In the genomic region with DNA sequence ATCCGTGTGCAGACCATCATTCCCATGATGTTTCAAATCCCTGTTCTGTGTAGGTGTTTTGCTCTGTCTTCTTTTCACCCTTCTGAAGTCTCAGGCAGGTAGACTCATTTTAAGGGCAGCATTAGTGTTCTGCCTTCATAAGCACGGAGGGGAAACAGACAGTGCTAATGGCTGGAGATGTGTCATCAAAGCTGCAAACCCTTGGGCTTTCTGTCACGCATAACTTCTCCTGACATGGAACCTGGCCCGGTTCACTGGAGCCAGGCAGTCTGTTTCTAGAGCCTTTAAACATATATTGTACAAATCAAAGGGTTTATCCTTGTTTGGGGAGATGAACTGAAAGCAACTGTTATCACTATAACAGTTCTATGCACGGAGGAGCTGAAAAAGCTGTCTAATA, we compare ENCODE assay signal across 21 cellular contexts.
DNase-seq lines count a peak whose midpoint lies in the region; ATAC-seq and FAIRE-seq lines count a peak whose summit lies in the region.
"Had no signal": no experiment of that assay in that cellular context is flagged by ENCODE, and none has a peak within 500 bp of the region (broad histone marks: within the 10 kb centered on the region; RNA-seq: fewer than 3 reads in every experiment).

No MANE protein-coding gene starts in this region.

- DNase-seq in ACHN (peak; percentile 49), DMS79 treated with DMSO at 0.1 percent for 48 hours (lab: John Stamatoyannopoulos, UW) (peak; percentile 65), RCC 7860 (ENCODE audit: low spot score) (peak; percentile 71), kidney glomerular epithelial cell (lab: John Stamatoyannopoulos, UW) (peak; percentile 30), activated T-cell treated with anti-CD3 and anti-CD28 coated beads for 4 hours (no peak)
- no peak for DNase-seq in activated CD4-positive, CD25-positive, alpha-beta regulatory T cell treated with anti-CD3 and anti-CD28 coated beads, Interleukin-2, amount 50 U/mL, for 72 hours
- no peak for DNase-seq in stimulated activated naive CD8-positive, alpha-beta T cell treated with anti-CD3 and anti-CD28 coated beads, Interleukin-15, Interleukin-2, amounts not matched to agents 100 U/mL and 50 U/mL, for 24 hours
- DNase-seq: CD4-positive, alpha-beta T cell; KG1; MM.1S; NCI-H2081; NCI-H2171 treated with DMSO at 0.1 percent for 48 hours; NCI-H345; NCI-H510A treated with DMSO at 0.1 percent for 48 hours; SJCRH30 had no signal

- in situ Hi-C loops in ACHN (cut with HindIII; ENCODE audit: low pct_ligation_motif_present, low pct_unique_long_range_greater_than_20kb, low sequenced_read_pairs): no loop called here

- FAIRE-seq in RCC 7860 (lab: Jason Lieb, UNC): peak; percentile 65
- FAIRE-seq: GM18507, H54, HTR-8/SVneo had no signal

- no peak for ATAC-seq in HG03565 (IDR thresholded peaks at IDR 0.05; ENCODE audit: unreplicated experiment)
- ATAC-seq in stimulated activated naive CD8-positive, alpha-beta T cell treated with anti-CD3 and anti-CD28 coated beads, Interleukin-15, Interleukin-2, amounts not matched to agents 100 U/mL and 50 U/mL, for 24 hours: no peak
- ATAC-seq: Right ventricle myocardium inferior, SK-N-SH treated with all-trans-retinoic acid at 6 μM for 48 hours had no signal

Comparison
In these comparisons a context has a peak if more than half of its experiments do, and no peak if none do; other contexts are left out.
1. DNase-seq: peak in ACHN (single experiment), DMS79 treated with DMSO at 0.1 percent for 48 hours (single experiment), RCC 7860 (single experiment) and kidney glomerular epithelial cell (single experiment); none in activated CD4-positive, CD25-positive, alpha-beta regulatory T cell treated with anti-CD3 and anti-CD28 coated beads, Interleukin-2, amount 50 U/mL, for 72 hours (single experiment), activated T-cell treated with anti-CD3 and anti-CD28 coated beads for 4 hours (single experiment) and stimulated activated naive CD8-positive, alpha-beta T cell treated with anti-CD3 and anti-CD28 coated beads, Interleukin-15, Interleukin-2, amounts not matched to agents 100 U/mL and 50 U/mL, for 24 hours (single experiment).